Comparison of ENCODE assay signal across 34 cellular contexts in genomic region chr3:149738891-149739290, GRCh38. TPM values are rescaled to one million over a fixed set of nuclear protein-coding genes. Genes with fewer than 3 reads are reported as not detected.
"Had no signal": no experiment of that assay in that cellular context is flagged by ENCODE, and none has a peak within 500 bp of the region (broad histone marks: within the 10 kb centered on the region; RNA-seq: fewer than 3 reads in every experiment).

No MANE protein-coding gene starts in this region.

- H3K4me1 ChIP-seq: colonic mucosa, esophagus muscularis mucosa had no signal

- H3K9me3 Mint-ChIP-seq: activated CD4-positive, alpha-beta memory T cell treated with anti-CD3 and anti-CD28 coated beads for 36 hours; activated naive CD4-positive, alpha-beta T cell treated with anti-CD3 and anti-CD28 coated beads, Interleukin-2, amount 50 U/mL, for 72 hours; activated T-cell treated with anti-CD3 and anti-CD28 coated beads, Interleukin-2, amount 50 U/mL, for 24 hours; immature natural killer cell; mesothelial cell of epicardium; naive B cell; nephron progenitor cell; stimulated activated memory B cell treated with anti-CD40 and anti-IgM and Interleukin-4, amounts not matched to agents 10 μg/mL and 1 μg/mL and 100 μg/mL, for 72 hours; stimulated activated naive CD8-positive, alpha-beta T cell treated with anti-CD3 and anti-CD28 coated beads, Interleukin-15, amount 100 ng/mL, for 72 hours had no signal

- DNase-seq: activated CD4-positive, alpha-beta memory T cell treated with anti-CD3 and anti-CD28 coated beads for 36 hours; activated CD4-positive, alpha-beta T cell treated with anti-CD3 and anti-CD28 coated beads for 48 hours; activated CD8-positive, alpha-beta memory T cell treated with anti-CD3 and anti-CD28 coated beads, Interleukin-2, amount 50 U/mL, for 4 hours; activated naive CD4-positive, alpha-beta T cell; activated T-cell treated with anti-CD3 and anti-CD28 coated beads, Interleukin-2, amount 50 U/mL, for 24 hours; colonic mucosa; effector CD8-positive, alpha-beta T cell; heart left ventricle; hypothalamus; immature natural killer cell; kidney; left colon; naive B cell; nephron progenitor cell; small intestine; stimulated activated CD4-positive, alpha-beta T cell treated with anti-CD3 and anti-CD28 coated beads, Interleukin-4, amount 100 ng/mL, for 24 hours; stimulated activated naive CD8-positive, alpha-beta T cell treated with anti-CD3 and anti-CD28 coated beads, Interleukin-15, amount 100 ng/mL, for 72 hours; substantia nigra; T-helper 1 cell; thyroid gland; upper lobe of right lung had no signal

- H3K9me3 ChIP-seq: colonic mucosa, esophagus muscularis mucosa, heart left ventricle, neutrophil, thyroid gland, upper lobe of right lung had no signal

- H3K27ac ChIP-seq: colonic mucosa, esophagus muscularis mucosa, foreskin keratinocyte, heart left ventricle, neutrophil, thyroid gland, upper lobe of right lung had no signal

- H3K27me3 ChIP-seq: colonic mucosa, esophagus muscularis mucosa, foreskin keratinocyte, heart left ventricle, neutrophil, thyroid gland, upper lobe of right lung had no signal

- H3K4me1 Mint-ChIP-seq: naive B cell; nephron progenitor cell; stimulated activated memory B cell treated with anti-CD40 and anti-IgM and Interleukin-4, amounts not matched to agents 10 μg/mL and 1 μg/mL and 100 μg/mL, for 72 hours; stimulated activated naive CD8-positive, alpha-beta T cell treated with anti-CD3 and anti-CD28 coated beads, Interleukin-15, amount 100 ng/mL, for 72 hours had no signal

- ATAC-seq: foreskin keratinocyte; heart left ventricle; left colon; sciatic nerve; stimulated activated memory B cell treated with anti-CD40 and anti-IgM and Interleukin-4, amounts not matched to agents 10 μg/mL and 1 μg/mL and 100 μg/mL, for 72 hours; stimulated activated naive CD8-positive, alpha-beta T cell treated with anti-CD3 and anti-CD28 coated beads, Interleukin-15, amount 100 ng/mL, for 72 hours; upper lobe of right lung had no signal

- H3K36me3 ChIP-seq: colonic mucosa had no signal

- H3K4me3 Mint-ChIP-seq: activated CD4-positive, alpha-beta memory T cell treated with anti-CD3 and anti-CD28 coated beads for 36 hours; activated T-cell treated with anti-CD3 and anti-CD28 coated beads, Interleukin-2, amount 50 U/mL, for 24 hours; immature natural killer cell; mesothelial cell of epicardium; naive B cell; nephron progenitor cell; stimulated activated memory B cell treated with anti-CD40 and anti-IgM and Interleukin-4, amounts not matched to agents 10 μg/mL and 1 μg/mL and 100 μg/mL, for 72 hours; stimulated activated naive CD8-positive, alpha-beta T cell treated with anti-CD3 and anti-CD28 coated beads, Interleukin-15, amount 100 ng/mL, for 72 hours had no signal

- H3K4me3 ChIP-seq: colonic mucosa, esophagus muscularis mucosa, heart left ventricle, thyroid gland, upper lobe of right lung had no signal

- H3K27me3 Mint-ChIP-seq: activated CD4-positive, alpha-beta memory T cell treated with anti-CD3 and anti-CD28 coated beads for 36 hours; activated T-cell treated with anti-CD3 and anti-CD28 coated beads, Interleukin-2, amount 50 U/mL, for 24 hours; naive B cell; stimulated activated memory B cell treated with anti-CD40 and anti-IgM and Interleukin-4, amounts not matched to agents 10 μg/mL and 1 μg/mL and 100 μg/mL, for 72 hours; stimulated activated naive CD8-positive, alpha-beta T cell treated with anti-CD3 and anti-CD28 coated beads, Interleukin-15, amount 100 ng/mL, for 72 hours had no signal

- H3K27ac Mint-ChIP-seq: activated CD4-positive, alpha-beta memory T cell treated with anti-CD3 and anti-CD28 coated beads for 36 hours; activated naive CD4-positive, alpha-beta T cell treated with anti-CD3 and anti-CD28 coated beads, Interleukin-2, amount 50 U/mL, for 72 hours; activated T-cell treated with anti-CD3 and anti-CD28 coated beads, Interleukin-2, amount 50 U/mL, for 24 hours; mesothelial cell of epicardium; nephron progenitor cell; stimulated activated memory B cell treated with anti-CD40 and anti-IgM and Interleukin-4, amounts not matched to agents 10 μg/mL and 1 μg/mL and 100 μg/mL, for 72 hours; stimulated activated naive CD8-positive, alpha-beta T cell treated with anti-CD3 and anti-CD28 coated beads, Interleukin-15, amount 100 ng/mL, for 72 hours had no signal

RNA-seq across cellular contexts. Expression of gene ANKUB1, which starts 53.5 kb away (rescaled TPM):
- total RNA-seq: activated CD4-positive, alpha-beta memory T cell treated with anti-CD3 and anti-CD28 coated beads for 36 hours; activated CD8-positive, alpha-beta memory T cell treated with anti-CD3 and anti-CD28 coated beads for 36 hours; activated naive CD4-positive, alpha-beta T cell treated with anti-CD3 and anti-CD28 coated beads, Interleukin-2, amount 50 U/mL, for 72 hours; colonic mucosa; dermis microvascular lymphatic vessel endothelial cell; heart left ventricle; kidney; left colon; liver; osteocyte; posterior vena cava; renal cortical epithelial cell; thyroid gland; upper lobe of right lung had no signal
